ENCODE assay signal across 13 cellular contexts in genomic region chr9:136255896-136256890, GRCh38. TPM values are rescaled to one million over a fixed set of nuclear protein-coding genes. Genes with fewer than 3 reads are reported as not detected.
A peak's percentile ranks its signal among the peaks of the same experiment; 100 is the strongest.
DNase-seq lines count a peak whose midpoint lies in the region; ATAC-seq and TF ChIP-seq lines count a peak whose summit lies in the region.
"Had no signal": no experiment of that assay in that cellular context is flagged by ENCODE, and none has a peak within 500 bp of the region (broad histone marks: within the 10 kb centered on the region; RNA-seq: fewer than 3 reads in every experiment).

No MANE protein-coding gene starts in this region.

- no CpG with 5 or more reads among the region's 28 CpGs for WGBS in mesendoderm (ENCODE audit: extremely low coverage, insufficient coverage, low lambda C conversion rate)

- H2BK5ac ChIP-seq in mesendoderm (ENCODE audit: low read length), result no peak overlapping the region

- H2BK15ac ChIP-seq in mesendoderm (replicated peaks; ENCODE audit: low read depth), result no peak overlapping the region

- no peak overlapping the region for H3K56ac ChIP-seq in mesendoderm (ENCODE audit: low read length)

- H3K27ac ChIP-seq in mesendoderm (ENCODE audit: low read depth, low read length), result no peak overlapping the region

- no peak overlapping the region for H3K4me3 ChIP-seq in mesendoderm (ENCODE audit: low read length)

- H3K27me3 ChIP-seq in mesendoderm (ENCODE audit: insufficient read depth, low read length, poor library complexity), result no peaks in the 10 kb centered on the region

- H4K5ac ChIP-seq in mesendoderm (ENCODE audit: low read length), result no peak overlapping the region

- H3K36me3 ChIP-seq in mesendoderm (ENCODE audit: control insufficient read depth, insufficient read depth, low read length), result no peaks in the 10 kb centered on the region

- no peak overlapping the region for H3K4me2 ChIP-seq in mesendoderm (ENCODE audit: low read length)

- H3K79me1 ChIP-seq in mesendoderm (ENCODE audit: low read length), result no peaks in the 10 kb centered on the region

- DNase-seq in NCI-H146 (lab: John Stamatoyannopoulos, UW) (peak; percentile 9), NCI-H146 treated with DMSO at 0.1 percent for 48 hours (lab: John Stamatoyannopoulos, UW; ENCODE audit: unreplicated experiment) (no peak), RPMI8226 (peak; percentile 70), mesendoderm (peak; percentile 30), COLO829 (ENCODE audit: low spot score) (no peak)
- DNase-seq in NK-92 treated with Interleukin-12 subunit alpha and Interleukin-12 subunit beta, amount 100 ng/mL, for 24 hours (lab: John Stamatoyannopoulos, UW), result no peak
- DNase-seq: activated CD8-positive, alpha-beta memory T cell treated with anti-CD3 and anti-CD28 coated beads, Interleukin-2, amount 50 U/mL, for 48 hours; NCI-H2029; stimulated activated CD4-positive, alpha-beta T cell treated with anti-CD3 and anti-CD28 coated beads, Interleukin-12 subunit alpha, Interleukin-12 subunit beta, amount 100 ng/mL, for 4 hours; T-helper 9 cell; trophoblast cell had no signal

- no peak overlapping the region for H3K9ac ChIP-seq in mesendoderm (ENCODE audit: low read length)

- TF ChIP-seq CTCF in GM12874 (IDR thresholded peaks at IDR 0.05; ENCODE audit: insufficient read depth, low read depth, low read length), result peak; percentile 6; the same call in 1 of the 2 replicates

- H4K8ac ChIP-seq in mesendoderm (ENCODE audit: low read depth, low read length), result no peak overlapping the region

- H2BK120ac ChIP-seq in mesendoderm (ENCODE audit: low read depth, low read length), result no peak overlapping the region

- no peak overlapping the region for H3K18ac ChIP-seq in mesendoderm (ENCODE audit: low read length)

- H3K79me2 ChIP-seq in mesendoderm (ENCODE audit: control insufficient read depth, insufficient read depth, low read length), result no peaks in the 10 kb centered on the region

- H3K23ac ChIP-seq in mesendoderm (ENCODE audit: low read length), result no peak overlapping the region

- H2AK5ac ChIP-seq in mesendoderm (ENCODE audit: low read length), result no peak overlapping the region

- no peak overlapping the region for H3K4ac ChIP-seq in mesendoderm (ENCODE audit: low read depth, low read length)

- no peaks in the 10 kb centered on the region for H3K4me1 ChIP-seq in mesendoderm (ENCODE audit: control insufficient read depth, low read depth, low read length)

- ATAC-seq in HG03354 (IDR thresholded peaks at IDR 0.05; ENCODE audit: poor library complexity, severe bottlenecking, unreplicated experiment), result no peak

RNA-seq across cellular contexts. Expression of gene QSOX2, which starts 10.6 kb away (rescaled TPM):
- 11.2 TPM for polyA plus RNA-seq in mesendoderm (2013, experiment 1 of 2)
- 11.3 TPM for polyA plus RNA-seq in mesendoderm (2013, experiment 2 of 2)

RNA-seq across cellular contexts. Expression of gene CCDC187, which starts 47.7 kb away (rescaled TPM):
- polyA plus RNA-seq in mesendoderm (2013, experiment 1 of 2), result under 0.01 TPM
- polyA plus RNA-seq in mesendoderm (2013, experiment 2 of 2), result under 0.01 TPM

RNA-seq across cellular contexts. Expression of gene LHX3, which starts 51.3 kb away (rescaled TPM):
- 0.01 TPM for polyA plus RNA-seq in mesendoderm (2013, experiment 1 of 2)
- polyA plus RNA-seq in mesendoderm (2013, experiment 2 of 2), result not detected

Comparison
In these comparisons a context has a peak if more than half of its experiments do, and no peak if none do; other contexts are left out.
1. DNase-seq: peak in NCI-H146 (single experiment), RPMI8226 (single experiment) and mesendoderm (single experiment); none in NCI-H146 treated with DMSO at 0.1 percent for 48 hours (single experiment), NK-92 treated with Interleukin-12 subunit alpha and Interleukin-12 subunit beta, amount 100 ng/mL, for 24 hours (single experiment) and COLO829 (single experiment).